ENCODE assay signal across 1 cellular context in the genomic region with DNA sequence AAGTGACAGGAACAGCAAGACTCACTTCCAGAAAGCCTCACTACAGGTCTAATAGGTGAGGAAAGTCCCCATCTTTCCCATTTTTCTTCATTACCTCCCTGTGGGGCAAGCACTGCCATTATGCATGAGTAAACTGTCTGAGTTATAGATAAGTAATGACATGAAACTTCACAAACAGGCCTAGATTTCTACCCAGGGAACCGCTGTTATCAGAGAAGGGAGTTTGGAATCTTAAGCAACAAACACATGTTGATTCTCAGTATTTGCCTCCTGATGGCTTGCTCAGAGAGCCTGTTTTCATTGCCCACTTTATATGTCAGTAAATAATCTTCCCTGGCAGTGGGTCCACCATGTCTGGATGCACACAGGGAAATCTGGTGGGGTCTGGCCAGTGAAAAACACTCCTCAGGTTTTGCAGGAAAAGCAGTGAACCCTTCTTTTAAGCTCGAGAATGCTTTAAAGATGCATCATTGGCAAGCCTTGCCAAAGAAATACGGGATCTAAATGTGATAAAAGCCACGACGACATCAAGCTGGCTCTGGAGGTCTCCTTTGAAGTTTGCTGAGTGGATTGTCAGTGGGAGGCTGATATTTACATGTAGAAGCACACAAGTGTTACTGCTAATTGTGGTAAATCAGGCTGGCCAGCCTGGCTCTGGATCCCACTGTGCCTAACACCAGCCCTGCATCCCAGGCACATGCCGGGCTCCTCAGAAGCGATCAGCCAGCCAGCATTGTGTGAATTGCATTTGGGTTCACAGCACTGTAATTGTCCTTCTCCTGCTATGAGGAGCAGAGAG.
TF ChIP-seq lines count a peak whose summit lies in the region.

No MANE protein-coding gene starts in this region.

TF ChIP-seq in GM23338, 12 proteins besides CTCF, POLR2A, EP300 and RAD21 (continued from another document):
- TF ChIP-seq, protein P1, sequence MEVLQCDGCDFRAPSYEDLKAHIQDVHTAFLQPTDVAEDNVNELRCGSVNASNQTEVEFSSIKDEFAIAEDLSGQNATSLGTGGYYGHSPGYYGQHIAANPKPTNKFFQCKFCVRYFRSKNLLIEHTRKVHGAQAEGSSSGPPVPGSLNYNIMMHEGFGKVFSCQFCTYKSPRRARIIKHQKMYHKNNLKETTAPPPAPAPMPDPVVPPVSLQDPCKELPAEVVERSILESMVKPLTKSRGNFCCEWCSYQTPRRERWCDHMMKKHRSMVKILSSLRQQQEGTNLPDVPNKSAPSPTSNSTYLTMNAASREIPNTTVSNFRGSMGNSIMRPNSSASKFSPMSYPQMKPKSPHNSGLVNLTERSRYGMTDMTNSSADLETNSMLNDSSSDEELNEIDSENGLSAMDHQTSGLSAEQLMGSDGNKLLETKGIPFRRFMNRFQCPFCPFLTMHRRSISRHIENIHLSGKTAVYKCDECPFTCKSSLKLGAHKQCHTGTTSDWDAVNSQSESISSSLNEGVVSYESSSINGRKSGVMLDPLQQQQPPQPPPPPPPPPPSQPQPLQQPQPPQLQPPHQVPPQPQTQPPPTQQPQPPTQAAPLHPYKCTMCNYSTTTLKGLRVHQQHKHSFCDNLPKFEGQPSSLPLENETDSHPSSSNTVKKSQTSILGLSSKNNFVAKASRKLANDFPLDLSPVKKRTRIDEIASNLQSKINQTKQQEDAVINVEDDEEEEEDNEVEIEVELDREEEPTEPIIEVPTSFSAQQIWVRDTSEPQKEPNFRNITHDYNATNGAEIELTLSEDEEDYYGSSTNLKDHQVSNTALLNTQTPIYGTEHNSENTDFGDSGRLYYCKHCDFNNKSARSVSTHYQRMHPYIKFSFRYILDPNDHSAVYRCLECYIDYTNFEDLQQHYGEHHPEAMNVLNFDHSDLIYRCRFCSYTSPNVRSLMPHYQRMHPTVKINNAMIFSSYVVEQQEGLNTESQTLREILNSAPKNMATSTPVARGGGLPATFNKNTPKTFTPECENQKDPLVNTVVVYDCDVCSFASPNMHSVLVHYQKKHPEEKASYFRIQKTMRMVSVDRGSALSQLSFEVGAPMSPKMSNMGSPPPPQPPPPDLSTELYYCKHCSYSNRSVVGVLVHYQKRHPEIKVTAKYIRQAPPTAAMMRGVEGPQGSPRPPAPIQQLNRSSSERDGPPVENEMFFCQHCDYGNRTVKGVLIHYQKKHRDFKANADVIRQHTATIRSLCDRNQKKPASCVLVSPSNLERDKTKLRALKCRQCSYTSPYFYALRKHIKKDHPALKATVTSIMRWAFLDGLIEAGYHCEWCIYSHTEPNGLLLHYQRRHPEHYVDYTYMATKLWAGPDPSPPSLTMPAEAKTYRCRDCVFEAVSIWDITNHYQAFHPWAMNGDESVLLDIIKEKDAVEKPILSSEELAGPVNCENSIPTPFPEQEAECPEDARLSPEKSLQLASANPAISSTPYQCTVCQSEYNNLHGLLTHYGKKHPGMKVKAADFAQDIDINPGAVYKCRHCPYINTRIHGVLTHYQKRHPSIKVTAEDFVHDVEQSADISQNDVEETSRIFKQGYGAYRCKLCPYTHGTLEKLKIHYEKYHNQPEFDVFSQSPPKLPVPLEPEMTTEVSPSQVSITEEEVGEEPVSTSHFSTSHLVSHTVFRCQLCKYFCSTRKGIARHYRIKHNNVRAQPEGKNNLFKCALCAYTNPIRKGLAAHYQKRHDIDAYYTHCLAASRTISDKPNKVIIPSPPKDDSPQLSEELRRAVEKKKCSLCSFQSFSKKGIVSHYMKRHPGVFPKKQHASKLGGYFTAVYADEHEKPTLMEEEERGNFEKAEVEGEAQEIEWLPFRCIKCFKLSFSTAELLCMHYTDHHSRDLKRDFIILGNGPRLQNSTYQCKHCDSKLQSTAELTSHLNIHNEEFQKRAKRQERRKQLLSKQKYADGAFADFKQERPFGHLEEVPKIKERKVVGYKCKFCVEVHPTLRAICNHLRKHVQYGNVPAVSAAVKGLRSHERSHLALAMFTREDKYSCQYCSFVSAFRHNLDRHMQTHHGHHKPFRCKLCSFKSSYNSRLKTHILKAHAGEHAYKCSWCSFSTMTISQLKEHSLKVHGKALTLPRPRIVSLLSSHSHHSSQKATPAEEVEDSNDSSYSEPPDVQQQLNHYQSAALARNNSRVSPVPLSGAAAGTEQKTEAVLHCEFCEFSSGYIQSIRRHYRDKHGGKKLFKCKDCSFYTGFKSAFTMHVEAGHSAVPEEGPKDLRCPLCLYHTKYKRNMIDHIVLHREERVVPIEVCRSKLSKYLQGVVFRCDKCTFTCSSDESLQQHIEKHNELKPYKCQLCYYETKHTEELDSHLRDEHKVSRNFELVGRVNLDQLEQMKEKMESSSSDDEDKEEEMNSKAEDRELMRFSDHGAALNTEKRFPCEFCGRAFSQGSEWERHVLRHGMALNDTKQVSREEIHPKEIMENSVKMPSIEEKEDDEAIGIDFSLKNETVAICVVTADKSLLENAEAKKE (CRISPR knock-in tag; IDR thresholded peaks at IDR 0.05): no peak
- TF ChIP-seq CREB1 (CRISPR knock-in tag; IDR thresholded peaks at IDR 0.05; ENCODE audit: low read depth) (no peak), ZNF114 (CRISPR knock-in tag; IDR thresholded peaks at IDR 0.05) (no peak), NANOG (IDR thresholded peaks at IDR 0.05; ENCODE audit: borderline replicate concordance) (no peak), STAT1 (IDR thresholded peaks at IDR 0.05; ENCODE audit: unreplicated experiment) (no peak), JUNB (IDR thresholded peaks at IDR 0.05; ENCODE audit: unreplicated experiment) (no peak), POLR2AphosphoS5 (IDR thresholded peaks at IDR 0.05; ENCODE audit: low read depth) (no peak), EZH2phosphoT487 (IDR thresholded peaks at IDR 0.05; ENCODE audit: unreplicated experiment) (no peak)
TF ChIP-seq in GM23338: peak in this region for 0.
